In genomic region chr2:240412211-240412830, GRCh38 we compare ENCODE assay signal across 15 cellular contexts. TPM values are rescaled to one million over a fixed set of nuclear protein-coding genes. Genes with fewer than 3 reads are reported as not detected.
DNase-seq lines count a peak whose midpoint lies in the region; ATAC-seq and TF ChIP-seq lines count a peak whose summit lies in the region.
"Had no signal": no experiment of that assay in that cellular context is flagged by ENCODE, and none has a peak within 500 bp of the region (broad histone marks: within the 10 kb centered on the region; RNA-seq: fewer than 3 reads in every experiment).

No MANE protein-coding gene starts in this region.

- no peaks in the 10 kb centered on the region for H3K9me2 ChIP-seq in PC-3 (replicated peaks; ENCODE audit: low read length)

- POLR2A ChIA-PET in PC-3 (lab: Charles Lee; ENCODE audit: unreplicated experiment): no interaction called here

- H3K4me1 Mint-ChIP-seq in activated T-cell treated with anti-CD3 and anti-CD28 coated beads, Interleukin-2, amount 50 U/mL, for 4 hours (ENCODE audit: low read depth): no peaks in the 10 kb centered on the region
- no peaks in the 10 kb centered on the region for H3K4me1 Mint-ChIP-seq in natural killer cell treated with Interleukin-12 subunit alpha and Interleukin-12 subunit beta and Interleukin-15 and Interleukin-18, amount 100 ng/mL, for 72 hours (ENCODE audit: low read depth in 2 of 2)
- H3K4me1 Mint-ChIP-seq in type B pancreatic cell (ENCODE audit: unreplicated experiment): no peaks in the 10 kb centered on the region

- H3K9ac ChIP-seq in PC-3 (ENCODE audit: low read length): no peak overlapping the region

- no peaks in the 10 kb centered on the region for H3K79me2 ChIP-seq in PC-3 (ENCODE audit: low read length)

- H3K4me1 ChIP-seq in PC-3 (ENCODE audit: insufficient read depth, low read length): no peaks in the 10 kb centered on the region
- H3K4me1 ChIP-seq: prostate gland had no signal

- ATAC-seq in activated T-cell treated with anti-CD3 and anti-CD28 coated beads, Interleukin-2, amount 50 U/mL, for 4 hours: no peak
- ATAC-seq in natural killer cell treated with Interleukin-12 subunit alpha and Interleukin-12 subunit beta and Interleukin-15 and Interleukin-18, amount 100 ng/mL, for 72 hours: peak; percentile 24
- no peak for ATAC-seq in PC-3
- ATAC-seq: mucosa of descending colon had no signal

- H3K9me3 ChIP-seq in PC-3 (ENCODE audit: low read length): no peaks in the 10 kb centered on the region
- H3K9me3 ChIP-seq: mucosa of descending colon, prostate gland had no signal

- intact Hi-C loops in PC-3 (cut with micrococcal nuclease): no loop called here

- H3K27me3 Mint-ChIP-seq in activated T-cell treated with anti-CD3 and anti-CD28 coated beads, Interleukin-2, amount 50 U/mL, for 4 hours (ENCODE audit: low read depth): peaks cover 4% of the 10 kb centered on the region
- peaks cover 15 to 16% of the 10 kb centered on the region in 2 donors for H3K27me3 Mint-ChIP-seq in natural killer cell treated with Interleukin-12 subunit alpha and Interleukin-12 subunit beta and Interleukin-15 and Interleukin-18, amount 100 ng/mL, for 72 hours
- H3K27me3 Mint-ChIP-seq in type B pancreatic cell: peaks cover 6% of the 10 kb centered on the region

- no peaks in the 10 kb centered on the region for H3K9me3 Mint-ChIP-seq in activated T-cell treated with anti-CD3 and anti-CD28 coated beads, Interleukin-2, amount 50 U/mL, for 4 hours
- H3K9me3 Mint-ChIP-seq in natural killer cell treated with Interleukin-12 subunit alpha and Interleukin-12 subunit beta and Interleukin-15 and Interleukin-18, amount 100 ng/mL, for 72 hours: no peaks in the 10 kb centered on the region
- H3K9me3 Mint-ChIP-seq in type B pancreatic cell: no peaks in the 10 kb centered on the region
- H3K9me3 Mint-ChIP-seq: HFFc6 had no signal

- BruUV-seq in PC-3 (replicated peaks; lab: Mats Ljungman, UMichigan): no TSS peak

- H4K20me1 ChIP-seq in PC-3 (ENCODE audit: low read length): no peaks in the 10 kb centered on the region

- H3K27ac ChIP-seq in PC-3 (ENCODE audit: low read length): no peak overlapping the region
- H3K27ac ChIP-seq: HL-60, prostate gland, WERI-Rb-1 had no signal

- 0 out of 2 replicates have a peak, but pooled peaks cover 4% of the 10 kb centered on the region for H3K27me3 ChIP-seq in PC-3 (ENCODE audit: low read length)

- no peak overlapping the region for H3K4me2 ChIP-seq in PC-3 (ENCODE audit: low read length)

- H3K27ac Mint-ChIP-seq in natural killer cell treated with Interleukin-12 subunit alpha and Interleukin-12 subunit beta and Interleukin-15 and Interleukin-18, amount 100 ng/mL, for 72 hours: no peak overlapping the region
- no peak overlapping the region for H3K27ac Mint-ChIP-seq in type B pancreatic cell
- H3K27ac Mint-ChIP-seq: HFFc6 had no signal

- peak; percentile 2 for DNase-seq in activated T-cell treated with anti-CD3 and anti-CD28 coated beads, Interleukin-2, amount 50 U/mL, for 4 hours
- DNase-seq in activated T-cell treated with anti-CD3 and anti-CD28 coated beads for 4 hours (no peak), type B pancreatic cell (ENCODE audit: extremely low spot score, unreplicated experiment) (peak; percentile 65), PC-3 (no peak), AG08396 (ENCODE audit: low spot score) (no peak), NCI-H2171 (lab: John Stamatoyannopoulos, UW) (no peak)
- DNase-seq in effector CD4-positive, alpha-beta T cell: peak; percentile 1
- peak; percentile 60 for DNase-seq in natural killer cell treated with Interleukin-12 subunit alpha and Interleukin-12 subunit beta and Interleukin-15 and Interleukin-18, amount 100 ng/mL, for 72 hours (ENCODE audit: low spot score)
- DNase-seq: HFFc6, NCI-H1417 treated with DMSO at 0.1 percent for 48 hours, NCI-H446 treated with DMSO at 0.1 percent for 48 hours had no signal

- TF ChIP-seq CTCF in type B pancreatic cell (conservative IDR thresholded peaks at IDR 0.05) (no peak), PC-3 (conservative IDR thresholded peaks at IDR 0.05; ENCODE audit: low read depth, low read length) (no peak)

- H2AFZ ChIP-seq in PC-3 (ENCODE audit: low read length): no peak overlapping the region

- CTCF ChIA-PET in PC-3 (lab: Charles Lee): no interaction called here

- no peaks in the 10 kb centered on the region for H3K36me3 ChIP-seq in PC-3 (ENCODE audit: low read depth, low read length)
- H3K36me3 ChIP-seq: prostate gland, WERI-Rb-1 had no signal

- no peaks in the 10 kb centered on the region for H3F3A ChIP-seq in PC-3 (ENCODE audit: low read length, unreplicated experiment)

- no peak overlapping the region for H3K4me3 Mint-ChIP-seq in activated T-cell treated with anti-CD3 and anti-CD28 coated beads, Interleukin-2, amount 50 U/mL, for 4 hours
- no peak overlapping the region for H3K4me3 Mint-ChIP-seq in natural killer cell treated with Interleukin-12 subunit alpha and Interleukin-12 subunit beta and Interleukin-15 and Interleukin-18, amount 100 ng/mL, for 72 hours
- no peak overlapping the region for H3K4me3 Mint-ChIP-seq in type B pancreatic cell
- H3K4me3 Mint-ChIP-seq: HFFc6 had no signal

- H3K36me3 Mint-ChIP-seq in activated T-cell treated with anti-CD3 and anti-CD28 coated beads, Interleukin-2, amount 50 U/mL, for 4 hours (ENCODE audit: insufficient read depth): no peaks in the 10 kb centered on the region
- H3K36me3 Mint-ChIP-seq in natural killer cell treated with Interleukin-12 subunit alpha and Interleukin-12 subunit beta and Interleukin-15 and Interleukin-18, amount 100 ng/mL, for 72 hours: no peaks in the 10 kb centered on the region
- H3K36me3 Mint-ChIP-seq in type B pancreatic cell: no peaks in the 10 kb centered on the region

- no peak overlapping the region for H3K4me3 ChIP-seq in PC-3 (ENCODE audit: low read length)
- H3K4me3 ChIP-seq: mucosa of descending colon, prostate gland had no signal

RNA-seq across cellular contexts. Expression of gene GPC1, which starts 23.1 kb away (rescaled TPM):
- 1 to 10 TPM; 3.7 to 6.3 (median 5.9) TPM for total RNA-seq in activated T-cell treated with anti-CD3 and anti-CD28 coated beads, Interleukin-2, amount 50 U/mL, for 4 hours
- total RNA-seq in natural killer cell treated with Interleukin-12 subunit alpha and Interleukin-12 subunit beta and Interleukin-15 and Interleukin-18, amount 100 ng/mL, for 72 hours: 1 to 10 TPM; 1.2 to 1.8 TPM
- total RNA-seq in type B pancreatic cell (ENCODE audit: low replicate concordance) (58.0 and 78.0 TPM in 2 replicates), PC-3 (2014; rRNA removed) (37.1 and 56.7 TPM in 2 replicates)

Comparison
In these comparisons a context has a peak if more than half of its experiments do, and no peak if none do; other contexts are left out.
1. DNase-seq: peak in activated T-cell treated with anti-CD3 and anti-CD28 coated beads, Interleukin-2, amount 50 U/mL, for 4 hours (single experiment), effector CD4-positive, alpha-beta T cell (single experiment), natural killer cell treated with Interleukin-12 subunit alpha and Interleukin-12 subunit beta and Interleukin-15 and Interleukin-18, amount 100 ng/mL, for 72 hours (single experiment) and type B pancreatic cell (single experiment); none in activated T-cell treated with anti-CD3 and anti-CD28 coated beads for 4 hours (single experiment), PC-3 (single experiment), AG08396 (single experiment) and NCI-H2171 (single experiment).
2. ATAC-seq: peak in natural killer cell treated with Interleukin-12 subunit alpha and Interleukin-12 subunit beta and Interleukin-15 and Interleukin-18, amount 100 ng/mL, for 72 hours (2 of 2); none in activated T-cell treated with anti-CD3 and anti-CD28 coated beads, Interleukin-2, amount 50 U/mL, for 4 hours (0 of 2) and PC-3 (single experiment).